In genomic region chr1:159856576-159856975, GRCh38 we compare ENCODE assay signal across 1 cellular context.
TF ChIP-seq lines count a peak whose summit lies in the region.

No MANE protein-coding gene starts in this region.

TF ChIP-seq in HEK293, 187 proteins besides CTCF, POLR2A, EP300 and RAD21:
- peak; percentile 93 for TF ChIP-seq EGR2 (tag by site-specific recombination; IDR thresholded peaks at IDR 0.05; ENCODE audit: low read depth)
- no peak for TF ChIP-seq ZBTB10 (tag by site-specific recombination; IDR thresholded peaks at IDR 0.05)
- TF ChIP-seq ZNF398 (tag by site-specific recombination; IDR thresholded peaks at IDR 0.05) = peak; percentile 12; the same call in 1 of the 2 replicates
- no peak for TF ChIP-seq ZNF692 (tag by site-specific recombination; IDR thresholded peaks at IDR 0.05)
- no peak for TF ChIP-seq ZNF621 (tag by site-specific recombination; IDR thresholded peaks at IDR 0.05)
- TF ChIP-seq ZFHX2 (tag by site-specific recombination; conservative IDR thresholded peaks at IDR 0.05) = peak; percentile 93
